ENCODE assay signal across 8 cellular contexts in the genomic region with DNA sequence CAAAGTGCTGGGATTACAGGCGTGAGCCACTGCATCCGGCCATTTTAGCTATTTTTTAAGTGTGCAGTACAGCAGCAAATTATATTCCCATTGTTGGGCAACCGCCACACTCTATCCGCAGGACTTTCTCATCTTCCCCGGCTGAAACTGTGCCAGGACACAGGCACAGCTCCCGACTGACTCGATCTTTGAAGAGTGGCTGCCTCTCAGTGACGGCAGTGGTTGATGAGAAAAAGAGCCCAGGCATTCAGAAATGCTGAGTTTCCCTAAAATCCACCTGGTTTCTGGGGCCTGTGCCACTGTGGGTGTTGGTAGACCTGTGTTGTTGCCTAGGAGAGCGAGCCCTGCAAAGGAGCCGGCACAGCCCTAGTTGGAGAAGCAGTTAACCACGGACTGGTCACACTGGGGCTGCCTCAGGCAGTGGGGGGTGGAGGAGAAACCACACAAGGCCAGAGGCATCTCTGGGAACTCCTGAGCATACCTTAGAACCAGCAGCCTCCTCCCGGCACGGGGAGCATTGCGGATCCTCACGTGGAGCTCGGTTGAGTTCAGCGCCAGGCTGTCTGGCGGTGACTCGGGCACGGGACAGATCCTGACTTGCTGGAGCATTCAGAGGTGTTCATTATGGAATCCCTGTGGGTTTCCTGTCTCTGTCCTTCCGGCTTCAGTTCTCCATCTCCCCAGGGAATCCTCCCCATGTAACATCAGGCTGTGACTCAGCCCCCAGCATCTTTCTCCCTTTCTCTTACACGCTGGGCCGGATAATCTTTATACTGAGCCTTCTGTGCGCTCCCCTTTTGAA. TPM values are rescaled to one million over a fixed set of nuclear protein-coding genes. Genes with fewer than 3 reads are reported as not detected.
A peak's percentile ranks its signal among the peaks of the same experiment; 100 is the strongest.
DNase-seq lines count a peak whose midpoint lies in the region; TF ChIP-seq lines count a peak whose summit lies in the region.
"Had no signal": no experiment of that assay in that cellular context is flagged by ENCODE, and none has a peak within 500 bp of the region (broad histone marks: within the 10 kb centered on the region; RNA-seq: fewer than 3 reads in every experiment).

No MANE protein-coding gene starts in this region.

- peak; percentile 87 for DNase-seq in EL
- DNase-seq in SJCRH30 = peak; percentile 53 to 73
- no peak for DNase-seq in esophagus squamous epithelium (lab: John Stamatoyannopoulos, UW)
- peak; percentile 49 for DNase-seq in skeletal muscle cell (ENCODE audit: low read depth)
- no peak for DNase-seq in NOMO-1 treated with dmso at 0.1 percent for 144 hours (lab: John Stamatoyannopoulos, UW; ENCODE audit: unreplicated experiment)
- DNase-seq in NCI-H1092 treated with DMSO at 0.1 percent for 48 hours (lab: John Stamatoyannopoulos, UW) = no peak
- DNase-seq in RKO (ENCODE audit: low spot score) = no peak
- DNase-seq: NCI-H2029 treated with DMSO at 0.1 percent for 48 hours had no signal

- H3K9me3 ChIP-seq in SJCRH30 (replicated peaks) = no peaks in the 10 kb centered on the region
- H3K9me3 ChIP-seq in esophagus squamous epithelium = no peaks in the 10 kb centered on the region

- no peak for TF ChIP-seq CTCF in esophagus squamous epithelium (IDR thresholded peaks at IDR 0.05)

- H3K4me3 ChIP-seq in SJCRH30 (no peak overlapping the region), esophagus squamous epithelium (no peak overlapping the region), skeletal muscle cell (ENCODE audit: low read depth, low read length) (no peak overlapping the region)

- no peak for TF ChIP-seq POLR2A in esophagus squamous epithelium (IDR thresholded peaks at IDR 0.05)

- H3K27ac ChIP-seq in SJCRH30 (peak overlapping the region; percentile 52), esophagus squamous epithelium (peak overlapping the region; percentile 7 to 60 (median 32))

- H3K27me3 ChIP-seq in SJCRH30 = no peaks in the 10 kb centered on the region
- no peaks in the 10 kb centered on the region for H3K27me3 ChIP-seq in esophagus squamous epithelium

- H3K36me3 ChIP-seq in SJCRH30 = peaks cover 4% of the 10 kb centered on the region; the same call in 1 of the 2 replicates
- peaks cover 74 to 99% (median 89%) of the 10 kb centered on the region in 3 donors for H3K36me3 ChIP-seq in esophagus squamous epithelium

- peaks cover 13% of the 10 kb centered on the region for H3K4me1 ChIP-seq in SJCRH30
- peaks cover 3 to 30% (median 13%) of the 10 kb centered on the region in 3 donors for H3K4me1 ChIP-seq in esophagus squamous epithelium

- intact Hi-C loops in esophagus squamous epithelium (cut with DNase I) = no loop called here

- WGBS in esophagus squamous epithelium, 2 donors = 51 to 58% methylated on average over 12 to 16 of the region's 24 CpGs

RNA-seq across cellular contexts. Expression of a gene that starts 16.2 kb away (rescaled TPM):
- total RNA-seq in SJCRH30 (2014; rRNA removed; shearing (Covaris generic)) = 11.0 and 11.2 TPM in 2 replicates
- total RNA-seq in esophagus squamous epithelium = 10 to 100 TPM; 17.1 to 37.8 (median 26.2) TPM

Comparison
In these comparisons a context has a peak if more than half of its experiments do, and no peak if none do; other contexts are left out.
1. DNase-seq: peak in EL (single experiment), SJCRH30 (2 of 2) and skeletal muscle cell (single experiment); none in esophagus squamous epithelium (single experiment), NOMO-1 treated with dmso at 0.1 percent for 144 hours (single experiment), NCI-H1092 treated with DMSO at 0.1 percent for 48 hours (single experiment) and RKO (single experiment).